ENCODE assay signal across 7 cellular contexts in the genomic region with DNA sequence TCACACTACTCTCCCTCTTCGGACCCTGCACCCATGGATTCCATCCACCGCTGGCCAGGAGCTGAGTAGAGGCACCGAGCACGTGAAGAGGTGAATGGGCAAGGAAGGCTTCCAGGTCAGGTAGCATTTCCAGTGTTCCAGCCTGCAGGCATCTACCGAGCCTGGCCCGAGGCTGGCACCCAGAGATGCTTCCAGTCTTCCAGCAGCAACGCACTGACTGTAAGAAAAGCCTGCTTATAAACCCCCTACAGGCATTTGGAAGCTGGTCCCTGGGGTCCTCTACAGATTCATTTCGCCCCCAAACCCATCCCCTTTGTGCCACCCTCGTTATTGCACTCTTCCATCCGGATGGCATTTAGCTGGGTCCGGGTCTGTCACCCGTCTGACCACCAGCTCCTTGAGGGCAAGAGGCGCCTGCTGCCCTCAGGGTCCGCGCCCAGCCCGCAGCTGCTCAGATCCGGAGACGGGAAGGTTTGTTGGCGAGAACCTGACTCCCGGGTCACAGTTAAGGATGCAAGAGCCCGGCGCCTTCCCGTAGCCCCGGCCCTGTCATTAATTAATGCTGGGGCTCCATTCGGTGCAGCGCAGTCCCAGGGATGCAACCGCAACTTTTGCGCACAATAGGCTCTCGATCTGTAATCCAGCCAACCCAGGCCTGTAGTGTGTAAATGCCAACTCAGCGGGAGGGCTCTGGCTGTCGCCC. TPM values are rescaled to one million over a fixed set of nuclear protein-coding genes. Genes with fewer than 3 reads are reported as not detected.
DNase-seq lines count a peak whose midpoint lies in the region; ATAC-seq, FAIRE-seq and TF ChIP-seq lines count a peak whose summit lies in the region.

No MANE protein-coding gene starts in this region.

- 0 out of 3 replicates have a peak overlapping the region, but pooled peaks have one; percentile 25 for H3K27ac ChIP-seq in K562 (ENCODE audit: extremely low read depth, low read depth, low read length)
- H3K27ac ChIP-seq in lung (ENCODE audit: low read depth in 1 of 2, low read length in 1 of 2) = peak overlapping the region; percentile 54 to 100
- H3K27ac ChIP-seq in aorta (ENCODE audit: low read depth in 1 of 2, low read length in 2 of 2) = no peak overlapping the region

- WGBS in K562 (ENCODE audit: insufficient coverage, low coverage, missing lambda C conversion rate) = 19% methylated on average over 21 of the region's 31 CpGs
- 9 to 13% methylated on average over 31 of the region's 31 CpGs for WGBS in lung, 2 donors
- WGBS in aorta, 2 donors = 6 to 8% methylated on average over 30 to 31 of the region's 31 CpGs

- H3K27me3 ChIP-seq in K562 (ENCODE audit: control insufficient read depth in 2 of 2, insufficient read depth in 2 of 2, low read length in 2 of 2) (no peaks in the 10 kb centered on the region), lung (ENCODE audit: control insufficient read depth, insufficient read depth) (no peaks in the 10 kb centered on the region), aorta (ENCODE audit: control insufficient read depth in 1 of 2, insufficient read depth in 2 of 2, low read length in 1 of 2) (no peaks in the 10 kb centered on the region)

- CTCF ChIA-PET in K562 (lab: Yijun Ruan, JAX; ENCODE audit: low intra/inter-chr PET ratio) = no interaction called here

- peaks cover 48% of the 10 kb centered on the region for H3K79me2 ChIP-seq in K562 (ENCODE audit: control insufficient read depth, insufficient read depth, low read length)

- POLR2A ChIA-PET in K562 (lab: Yijun Ruan, JAX) = no interaction called here

- H3K4me3 ChIP-seq in K562 (peak overlapping the region; percentile 96), lung (peak overlapping the region; percentile 46), aorta (ENCODE audit: low read length in 2 of 2) (peak overlapping the region; percentile 7 to 32)

- H3K4me1 ChIP-seq in K562 (replicated peaks in 1 of 2; ENCODE audit: control insufficient read depth in 2 of 2, insufficient read depth in 2 of 2, low read length in 2 of 2) = peaks cover 12 to 27% of the 10 kb centered on the region in 2 experiments; a peak in 4 of 5 replicates
- peaks cover 5 to 9% of the 10 kb centered on the region in 2 donors for H3K4me1 ChIP-seq in lung (ENCODE audit: control insufficient read depth in 2 of 2, insufficient read depth in 2 of 2, low read length in 2 of 2)
- peaks cover 0 to 5% of the 10 kb centered on the region in 2 donors for H3K4me1 ChIP-seq in aorta (ENCODE audit: control insufficient read depth in 1 of 2, insufficient read depth in 2 of 2, low read length in 2 of 2)

- in situ Hi-C loops in K562 (cut with MboI) = loop anchor here (5.0 kb wide), 1 partner anchor 87 kb away; no protein-coding TSS in a partner anchor

- no peak for TF ChIP-seq RAD21 in K562 (CRISPR knock-in tag; conservative IDR thresholded peaks at IDR 0.05 in 1 of 2, IDR thresholded peaks at IDR 0.05 in 1 of 2)

- peak overlapping the region; percentile 83 to 97; a peak in 3 of 4 replicates for H3K9ac ChIP-seq in K562 (ENCODE audit: insufficient read depth in 1 of 2, low read depth in 2 of 2, low read length in 2 of 2)

- H3K9me3 ChIP-seq in K562 (replicated peaks; ENCODE audit: control insufficient read depth, insufficient read depth, low read depth, low read length) (no peaks in the 10 kb centered on the region), lung (ENCODE audit: control insufficient read depth in 2 of 2, insufficient read depth in 1 of 2, low read length in 1 of 2) (no peaks in the 10 kb centered on the region), aorta (ENCODE audit: control insufficient read depth, low read length) (no peaks in the 10 kb centered on the region)

- H4K20me1 ChIP-seq in K562 (replicated peaks; ENCODE audit: control insufficient read depth, insufficient read depth, low read length) = peaks cover 6% of the 10 kb centered on the region; the same call in 1 of the 2 replicates

- no peak for TF ChIP-seq EP300 in K562 (IDR thresholded peaks at IDR 0.05; ENCODE audit: low read length)

- intact Hi-C loops in K562 (cut with micrococcal nuclease) = loop anchor here (5.0 kb wide), 1 partner anchor 52 kb away; a partner anchor contains a TSS
- intact Hi-C loops in aorta (cut with DNase I) = loop anchor here in 1 of 2 donors (5.0 kb wide), 2 partner anchors 48 to 52 kb away; a partner anchor contains a TSS

- peaks cover 8% of the 10 kb centered on the region; the same call in 2 of the 3 replicates for H3K36me3 ChIP-seq in K562 (ENCODE audit: control insufficient read depth, insufficient read depth, low read length)
- H3K36me3 ChIP-seq in lung (ENCODE audit: control insufficient read depth in 2 of 2, insufficient read depth in 2 of 2, low read length in 2 of 2) = no peaks in the 10 kb centered on the region
- no peaks in the 10 kb centered on the region for H3K36me3 ChIP-seq in aorta (ENCODE audit: control insufficient read depth in 1 of 2, insufficient read depth in 2 of 2, low read length in 1 of 2)

- no peaks in the 10 kb centered on the region for H3K9me1 ChIP-seq in K562 (ENCODE audit: control insufficient read depth, insufficient read depth, low read length)

- H3K4me2 ChIP-seq in K562 (ENCODE audit: insufficient read depth, low read length) = peak overlapping the region; percentile 87

- no TSS peak for BruUV-seq in K562 (replicated peaks; lab: Mats Ljungman, UMichigan)

- TF ChIP-seq POLR2A in K562 (conservative IDR thresholded peaks at IDR 0.05) = no peak

- H2AFZ ChIP-seq in K562 (ENCODE audit: low read depth, low read length) = peak overlapping the region; percentile 93

- no peak for DNase-seq in K562 (ENCODE audit: extremely low read depth in 1 of 4, low spot score in 3 of 4)
- no peak for DNase-seq in lung (ENCODE audit: low spot score)
- no peak for DNase-seq in aorta
- no peak for DNase-seq in activated effector memory CD4-positive, alpha-beta T cell treated with Interleukin-2 at 50 U/mL for 16 hours
- DNase-seq in cortex of kidney (lab: John Stamatoyannopoulos, UW) = no peak

- peak; percentile 17 for ATAC-seq in GM19452 (IDR thresholded peaks at IDR 0.05; ENCODE audit: unreplicated experiment)
- ATAC-seq in HG03378 (IDR thresholded peaks at IDR 0.05; ENCODE audit: unreplicated experiment) = peak; percentile 20
- ATAC-seq in K562 = peak; percentile 11
- no peak for ATAC-seq in lung (ENCODE audit: insufficient read depth, low FRiP score)
- peak; percentile 6 for ATAC-seq in aorta (ENCODE audit: low FRiP score)

- TF ChIP-seq CTCF in K562 (IDR thresholded peaks at IDR 0.05 in 2 of 3, conservative IDR thresholded peaks at IDR 0.05 in 1 of 3; ENCODE audit: insufficient read depth in 2 of 3, low read depth in 1 of 3, low read length in 3 of 3) = no peak
- no peak for TF ChIP-seq CTCF in lung (IDR thresholded peaks at IDR 0.05; ENCODE audit: control extremely low read depth, extremely low read depth)

- FAIRE-seq in K562 (lab: Jason Lieb, UNC) = no peak

TF ChIP-seq in K562, 482 proteins besides CTCF, POLR2A, EP300 and RAD21 (continues in another document):
- TF ChIP-seq KAT7 (CRISPR knock-in tag; IDR thresholded peaks at IDR 0.05; ENCODE audit: borderline replicate concordance) (peak; percentile 62; the same call in 1 of the 2 replicates), HNRNPUL1 (IDR thresholded peaks at IDR 0.05; ENCODE audit: low read length) (no peak), COPS2 (conservative IDR thresholded peaks at IDR 0.05) (no peak), ZNF316 (IDR thresholded peaks at IDR 0.05) (peak; percentile 46; the same call in 1 of the 2 replicates)

RNA-seq across cellular contexts. Expression of a gene that starts 0.6 kb away (rescaled TPM):
- total RNA-seq in K562 (2011; cell fraction: chromatin; rRNA removed; ENCODE audit: low replicate concordance) = 157 and 305 TPM in 2 replicates
- total RNA-seq in K562 (2011; cell fraction: nucleolus; rRNA removed) = 86.7 and 110 TPM in 2 replicates
- total RNA-seq in K562 (2011; cell fraction: nucleoplasm; rRNA removed) = 139 and 215 TPM in 2 replicates
- 47.9 and 49.5 TPM in 2 replicates for total RNA-seq in K562 (2014; rRNA removed)
- 57.5 and 60.4 TPM in 2 replicates for total RNA-seq in K562 (2014; rRNA removed; fragmentation: Illumina TruSeq; extraction: Trizol)
- total RNA-seq in K562 (2015; rRNA removed; fragmentation: Illumina TruSeq; extraction: Trizol) = 52.1 and 56.3 TPM in 2 replicates
- 54.1 and 63.1 TPM in 2 replicates for total RNA-seq in K562 (2021)
- 60.7 and 68.7 TPM in 2 replicates for polyA plus RNA-seq in K562 (2011; rRNA removed)
- 29.4 and 31.3 TPM in 2 replicates for polyA plus RNA-seq in K562 (2011; cell fraction: cytosol; rRNA removed)
- polyA plus RNA-seq in K562 (2011; cell fraction: nucleus; rRNA removed) = 59.4 and 59.9 TPM in 2 replicates
- polyA plus RNA-seq in K562 (2012) = 41.6 and 49.0 TPM in 2 replicates
- polyA plus RNA-seq in K562 (2014; fragmentation: Illumina TruSeq; extraction: Trizol) = 54.9 and 65.3 TPM in 2 replicates
- 10 to 100 TPM; 10.1 to 18.2 TPM for polyA plus RNA-seq in K562 (2014; fragmentation: Nextera tagmentation; extraction: Ambion mirVana)
- polyA plus RNA-seq in K562 (2014; rRNA removed) = 53.2 and 55.1 TPM in 2 replicates
- polyA minus RNA-seq in K562 (2011; rRNA and poly(A)+ RNA removed) = 95.3 and 99.4 TPM in 2 replicates
- 20.8 and 26.0 TPM in 2 replicates for polyA minus RNA-seq in K562 (2011; cell fraction: cytosol; rRNA and poly(A)+ RNA removed)
- 54.3 and 101 TPM in 2 replicates for polyA minus RNA-seq in K562 (2011; cell fraction: nucleus; rRNA and poly(A)+ RNA removed)
- total RNA-seq in lung = 100 to 1,000 TPM; 103 to 177 TPM
- polyA plus RNA-seq in lung = 10 to 100 TPM; 56.2 to 97.9 TPM
- total RNA-seq in aorta = 100 to 1,000 TPM in 1 of 2 donors, 10 to 100 TPM in 1; 77.3 to 121 TPM
- polyA plus RNA-seq in aorta = 10 to 100 TPM; 21.7 to 94.6 TPM

RNA-seq across cellular contexts. Expression of a gene that starts 50.6 kb away (rescaled TPM):
- total RNA-seq in K562 (2011; cell fraction: chromatin; rRNA removed; ENCODE audit: low replicate concordance) = 338 and 574 TPM in 2 replicates
- 188 and 198 TPM in 2 replicates for total RNA-seq in K562 (2011; cell fraction: nucleolus; rRNA removed)
- 241 and 245 TPM in 2 replicates for total RNA-seq in K562 (2011; cell fraction: nucleoplasm; rRNA removed)
- 118 and 174 TPM in 2 replicates for total RNA-seq in K562 (2014; rRNA removed)
- 197 and 205 TPM in 2 replicates for total RNA-seq in K562 (2014; rRNA removed; fragmentation: Illumina TruSeq; extraction: Trizol)
- total RNA-seq in K562 (2015; rRNA removed; fragmentation: Illumina TruSeq; extraction: Trizol) = 176 and 190 TPM in 2 replicates
- total RNA-seq in K562 (2021) = 278 and 314 TPM in 2 replicates
- polyA plus RNA-seq in K562 (2011; rRNA removed) = 347 and 442 TPM in 2 replicates
- polyA plus RNA-seq in K562 (2011; cell fraction: cytosol; rRNA removed) = 171 and 226 TPM in 2 replicates
- polyA plus RNA-seq in K562 (2011; cell fraction: nucleus; rRNA removed) = 223 and 263 TPM in 2 replicates
- polyA plus RNA-seq in K562 (2012) = 203 and 316 TPM in 2 replicates
- 192 and 286 TPM in 2 replicates for polyA plus RNA-seq in K562 (2014; fragmentation: Illumina TruSeq; extraction: Trizol)
- 100 to 1,000 TPM in 1 of 2 experiments, 10 to 100 TPM in 1; 92.7 to 126 TPM for polyA plus RNA-seq in K562 (2014; fragmentation: Nextera tagmentation; extraction: Ambion mirVana)
- 134 and 152 TPM in 2 replicates for polyA plus RNA-seq in K562 (2014; rRNA removed)
- 449 and 508 TPM in 2 replicates for polyA minus RNA-seq in K562 (2011; rRNA and poly(A)+ RNA removed)
- polyA minus RNA-seq in K562 (2011; cell fraction: cytosol; rRNA and poly(A)+ RNA removed) = 113 and 158 TPM in 2 replicates
- 117 and 192 TPM in 2 replicates for polyA minus RNA-seq in K562 (2011; cell fraction: nucleus; rRNA and poly(A)+ RNA removed)
- total RNA-seq in lung = 100 to 1,000 TPM; 161 to 255 TPM
- polyA plus RNA-seq in lung = 100 to 1,000 TPM in 1 of 2 donors, 10 to 100 TPM in 1; 50.4 to 161 TPM
- 100 to 1,000 TPM; 202 to 218 TPM for total RNA-seq in aorta
- polyA plus RNA-seq in aorta = 100 to 1,000 TPM in 1 of 2 donors, 10 to 100 TPM in 1; 93.1 to 139 TPM

Comparison
In these comparisons a context has a peak if more than half of its experiments do, and no peak if none do; other contexts are left out.
1. H3K27ac ChIP-seq: peak in K562 (single experiment) and lung (2 of 2); none in aorta (0 of 2).
2. H3K4me3 ChIP-seq: peak in every context shown above with its lines; median percentile 96 in K562; 46 in lung; 20 in aorta.